3 cellular contexts compared by ENCODE assay signal in genomic region chr1:85361606-85362005, GRCh38.
TF ChIP-seq lines count a peak whose summit lies in the region.

No MANE protein-coding gene starts in this region.

TF ChIP-seq in A549, 52 proteins besides CTCF, POLR2A, EP300 and RAD21 (continued from another document):
- TF ChIP-seq MAFK (IDR thresholded peaks at IDR 0.05; ENCODE audit: partially characterized antibody) = no peak
- TF ChIP-seq HOXB13 (CRISPR knock-in tag; IDR thresholded peaks at IDR 0.05; ENCODE audit: low read depth) = no peak
- peak; percentile 77; the same call in 1 of the 2 replicates for TF ChIP-seq HDAC2 (IDR thresholded peaks at IDR 0.05)
- TF ChIP-seq KDM1A (IDR thresholded peaks at IDR 0.05; ENCODE audit: low read depth) = 0 out of 2 replicates have a peak, but pooled peaks have one; percentile 32
- TF ChIP-seq FOSB (CRISPR knock-in tag; IDR thresholded peaks at IDR 0.05) = no peak
- TF ChIP-seq MAZ (IDR thresholded peaks at IDR 0.05; ENCODE audit: borderline replicate concordance, low read depth, low read length) = no peak
- no peak for TF ChIP-seq CHD4 (IDR thresholded peaks at IDR 0.05; ENCODE audit: borderline replicate concordance)
- no peak for TF ChIP-seq CBX2 (IDR thresholded peaks at IDR 0.05; ENCODE audit: borderline replicate concordance, low read depth)
- TF ChIP-seq BHLHE40 (IDR thresholded peaks at IDR 0.05; ENCODE audit: low read depth, low read length) = no peak
- no peak for TF ChIP-seq SMC3 (IDR thresholded peaks at IDR 0.05)
- no peak for TF ChIP-seq USF2 (IDR thresholded peaks at IDR 0.05)
- no peak for TF ChIP-seq TP53 (CRISPR knock-in tag; IDR thresholded peaks at IDR 0.05)
- TF ChIP-seq HEYL (CRISPR knock-in tag; IDR thresholded peaks at IDR 0.05) = no peak
- no peak for TF ChIP-seq RFX5 (IDR thresholded peaks at IDR 0.05)
- TF ChIP-seq KDM5A (IDR thresholded peaks at IDR 0.05) = no peak

TF ChIP-seq in IMR-90, 13 proteins besides CTCF, POLR2A, EP300 and RAD21 (continued from another document):
- TF ChIP-seq BHLHE40 (IDR thresholded peaks at IDR 0.05; ENCODE audit: low read depth, low read length) = no peak
- TF ChIP-seq ELK1 (IDR thresholded peaks at IDR 0.05; ENCODE audit: borderline replicate concordance, low read depth, low read length) = no peak
- TF ChIP-seq NFE2L2 (IDR thresholded peaks at IDR 0.05; ENCODE audit: low read depth, low read length) = no peak
- TF ChIP-seq SMC3 (IDR thresholded peaks at IDR 0.05; ENCODE audit: low read depth, low read length) = no peak
- TF ChIP-seq MXI1 (IDR thresholded peaks at IDR 0.05; ENCODE audit: borderline replicate concordance, low read depth, low read length) = no peak
- TF ChIP-seq CEBPB (IDR thresholded peaks at IDR 0.05; ENCODE audit: low read depth, low read length) = no peak
- no peak for TF ChIP-seq CHD1 (IDR thresholded peaks at IDR 0.05; ENCODE audit: low read depth, low read length)
- TF ChIP-seq MAFK (IDR thresholded peaks at IDR 0.05; ENCODE audit: low read depth, low read length) = no peak
- TF ChIP-seq RFX5 (IDR thresholded peaks at IDR 0.05; ENCODE audit: low read depth, low read length) = no peak
- TF ChIP-seq USF2 (IDR thresholded peaks at IDR 0.05; ENCODE audit: low read depth, low read length) = no peak
- TF ChIP-seq MAZ (IDR thresholded peaks at IDR 0.05; ENCODE audit: borderline replicate concordance, low read depth, low read length) = no peak
TF ChIP-seq in IMR-90: peak in this region for 0.

TF ChIP-seq in WTC11, 78 proteins besides CTCF, POLR2A, EP300 and RAD21:
- TF ChIP-seq STAT6 (CRISPR knock-in tag; conservative IDR thresholded peaks at IDR 0.05; ENCODE audit: low read depth) (no peak), JAZF1 (CRISPR knock-in tag; IDR thresholded peaks at IDR 0.05) (no peak), ESRRA (CRISPR knock-in tag; IDR thresholded peaks at IDR 0.05; ENCODE audit: borderline replicate concordance) (no peak), IRF2 (CRISPR knock-in tag; IDR thresholded peaks at IDR 0.05; ENCODE audit: borderline replicate concordance, low read depth) (no peak), ELF4 (CRISPR knock-in tag; IDR thresholded peaks at IDR 0.05; ENCODE audit: low read depth) (no peak), TEAD1 (CRISPR knock-in tag; IDR thresholded peaks at IDR 0.05) (no peak), CREB1 (CRISPR knock-in tag; IDR thresholded peaks at IDR 0.05) (no peak), ATF3 (CRISPR knock-in tag; conservative IDR thresholded peaks at IDR 0.05) (no peak), ZNF121 (CRISPR knock-in tag; IDR thresholded peaks at IDR 0.05) (no peak), FOXK1 (CRISPR knock-in tag; IDR thresholded peaks at IDR 0.05) (no peak), IRF1 (CRISPR knock-in tag; IDR thresholded peaks at IDR 0.05) (no peak), ATF6 (CRISPR knock-in tag; IDR thresholded peaks at IDR 0.05) (no peak), MAX (CRISPR knock-in tag; IDR thresholded peaks at IDR 0.05) (no peak), TCF7 (CRISPR knock-in tag; IDR thresholded peaks at IDR 0.05; ENCODE audit: low read depth) (no peak), ZNF281 (CRISPR knock-in tag; IDR thresholded peaks at IDR 0.05) (no peak), ZNF671 (CRISPR knock-in tag; IDR thresholded peaks at IDR 0.05) (no peak), RELA (CRISPR knock-in tag; IDR thresholded peaks at IDR 0.05; ENCODE audit: borderline replicate concordance) (no peak), RORB (CRISPR knock-in tag; IDR thresholded peaks at IDR 0.05) (no peak)
